In the genomic region with DNA sequence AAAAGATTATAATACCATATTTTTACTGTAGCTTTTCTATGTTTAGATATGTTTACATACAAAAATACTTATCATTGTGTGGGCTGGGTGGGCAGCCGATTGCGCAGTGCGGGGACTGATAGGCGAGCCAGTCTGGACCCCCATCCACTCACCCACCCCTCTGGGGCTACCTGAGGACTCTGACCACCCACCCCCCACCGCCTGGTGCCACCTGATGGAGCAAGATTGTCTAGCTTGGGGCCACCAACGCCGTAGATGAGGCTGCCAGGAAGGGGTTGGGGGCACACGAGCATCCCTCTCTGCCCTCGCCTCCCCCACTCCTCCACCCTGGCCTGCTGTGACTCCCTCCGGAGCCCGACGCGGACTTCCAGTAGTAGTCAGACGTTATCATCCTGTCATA, we compare ENCODE assay signal across 40 cellular contexts. TPM values are rescaled to one million over a fixed set of nuclear protein-coding genes. Genes with fewer than 3 reads are reported as not detected.
"Had no signal": no experiment of that assay in that cellular context is flagged by ENCODE, and none has a peak within 500 bp of the region (broad histone marks: within the 10 kb centered on the region; RNA-seq: fewer than 3 reads in every experiment).

No MANE protein-coding gene starts in this region.

- DNase-seq: activated CD4-positive, alpha-beta memory T cell treated with anti-CD3 and anti-CD28 coated beads for 36 hours; activated CD4-positive, alpha-beta T cell treated with anti-CD3 and anti-CD28 coated beads for 1 hour; activated CD4-positive, alpha-beta T cell treated with anti-CD3 and anti-CD28 coated beads for 36 hours; activated CD4-positive, alpha-beta T cell treated with anti-CD3 and anti-CD28 coated beads for 48 hours; activated CD4-positive, alpha-beta T cell treated with anti-CD3 and anti-CD28 coated beads, Interleukin-2, amount 50 U/mL, for 1 hour; activated CD4-positive, alpha-beta T cell treated with anti-CD3 and anti-CD28 coated beads, Interleukin-2, amount 50 U/mL, for 4 hours; activated CD4-positive, CD25-positive, alpha-beta regulatory T cell; activated CD8-positive, alpha-beta memory T cell treated with anti-CD3 and anti-CD28 coated beads, Interleukin-2, amount 50 U/mL, for 4 hours; activated CD8-positive, alpha-beta T cell treated with anti-CD3 and anti-CD28 coated beads for 36 hours; activated effector memory CD4-positive, alpha-beta T cell treated with anti-CD3 and anti-CD28 coated beads, Interleukin-2, amount 50 U/mL, for 16 hours; activated gamma-delta T cell treated with Interleukin-2 at 50 U/mL for 16 hours; activated naive CD4-positive, alpha-beta T cell; activated naive CD4-positive, alpha-beta T cell treated with anti-CD3 and anti-CD28 coated beads for 36 hours; activated naive CD4-positive, alpha-beta T cell treated with anti-CD3 and anti-CD28 coated beads, Interleukin-2, amount 50 U/mL, for 16 hours; activated naive CD8-positive, alpha-beta T cell treated with anti-CD3 and anti-CD28 coated beads for 36 hours; activated T-cell treated with anti-CD3 and anti-CD28 coated beads for 4 hours; activated T-cell treated with anti-CD3 and anti-CD28 coated beads, Interleukin-2, amount 50 U/mL, for 1 hour; activated T-cell treated with anti-CD3 and anti-CD28 coated beads, Interleukin-2, amount 50 U/mL, for 4 hours; activated T-cell treated with anti-CD3 and anti-CD28 coated beads, Interleukin-2, amount 50 U/mL, for 72 hours; amniotic stem cell; aorta; caudate nucleus; SW 1271; T-helper 1 cell; T-helper 2 cell; T-helper 9 cell; WERI-Rb-1 had no signal

- H3K4me1 Mint-ChIP-seq: activated CD4-positive, alpha-beta T cell treated with anti-CD3 and anti-CD28 coated beads for 36 hours; activated T-helper 17 cell treated with anti-CD3 and anti-CD28 coated beads, Interleukin-2, amount 50 U/mL, for 72 hours; central memory CD8-positive, alpha-beta T cell; WTC11 had no signal

- H3K27ac Mint-ChIP-seq: activated CD4-positive, alpha-beta memory T cell treated with anti-CD3 and anti-CD28 coated beads for 36 hours; activated CD4-positive, alpha-beta T cell treated with anti-CD3 and anti-CD28 coated beads for 36 hours; activated CD8-positive, alpha-beta T cell treated with anti-CD3 and anti-CD28 coated beads for 36 hours; activated naive CD4-positive, alpha-beta T cell treated with anti-CD3 and anti-CD28 coated beads for 36 hours; activated naive CD4-positive, alpha-beta T cell treated with anti-CD3 and anti-CD28 coated beads, Interleukin-2, amount 50 U/mL, for 72 hours; activated naive CD8-positive, alpha-beta T cell treated with anti-CD3 and anti-CD28 coated beads for 36 hours; activated T-cell treated with anti-CD3 and anti-CD28 coated beads, Interleukin-2, amount 50 U/mL, for 72 hours; activated T-helper 1 cell treated with anti-CD3 and anti-CD28 coated beads, Interleukin-12 subunit alpha, Interleukin-12 subunit beta, Interleukin-2, Interleukin-4 antibody, amounts not matched to agents 30 ng/mL and 10 ng/mL and 1 ng/mL, durations not matched to agents 14 hours and 24 hours and 36 hours; activated T-helper 17 cell treated with anti-CD3 and anti-CD28 coated beads, Interleukin-2, amount 50 U/mL, for 72 hours; T-helper 1 cell treated with Interleukin-12 subunit alpha and Interleukin-12 subunit beta and Interleukin-4 antibody, amounts not matched to agents 30 μg/mL and 1 μg/mL, for 36 hours; T-helper 2 cell treated with Interferon-gamma antibody and Interleukin-4, amounts not matched to agents 5 μg/mL and 100 μg/mL, for 36 hours; WTC11 had no signal

- H3K4me3 Mint-ChIP-seq: activated CD4-positive, alpha-beta memory T cell treated with anti-CD3 and anti-CD28 coated beads for 36 hours; activated CD4-positive, alpha-beta T cell treated with anti-CD3 and anti-CD28 coated beads for 36 hours; activated CD8-positive, alpha-beta T cell treated with anti-CD3 and anti-CD28 coated beads for 36 hours; activated naive CD4-positive, alpha-beta T cell treated with anti-CD3 and anti-CD28 coated beads for 36 hours; activated naive CD8-positive, alpha-beta T cell treated with anti-CD3 and anti-CD28 coated beads for 36 hours; activated T-cell treated with anti-CD3 and anti-CD28 coated beads, Interleukin-2, amount 50 U/mL, for 4 hours; activated T-cell treated with anti-CD3 and anti-CD28 coated beads, Interleukin-2, amount 50 U/mL, for 72 hours; activated T-helper 1 cell treated with anti-CD3 and anti-CD28 coated beads, Interleukin-12 subunit alpha, Interleukin-12 subunit beta, Interleukin-2, Interleukin-4 antibody, amounts not matched to agents 30 ng/mL and 10 ng/mL and 1 ng/mL, durations not matched to agents 14 hours and 24 hours and 36 hours; activated T-helper 17 cell treated with anti-CD3 and anti-CD28 coated beads, Interleukin-2, amount 50 U/mL, for 72 hours; central memory CD8-positive, alpha-beta T cell; T-helper 1 cell treated with Interleukin-12 subunit alpha and Interleukin-12 subunit beta and Interleukin-4 antibody, amounts not matched to agents 30 μg/mL and 1 μg/mL, for 36 hours; T-helper 2 cell treated with Interferon-gamma antibody and Interleukin-4, amounts not matched to agents 5 μg/mL and 100 μg/mL, for 36 hours; WTC11 had no signal

- H3K27me3 ChIP-seq: adrenal gland, cardiac muscle cell had no signal

- ATAC-seq: activated CD4-positive, alpha-beta T cell treated with anti-CD3 and anti-CD28 coated beads for 36 hours; activated CD4-positive, CD25-positive, alpha-beta regulatory T cell treated with anti-CD3 and anti-CD28 coated beads, Interleukin-2, amount 50 U/mL, for 24 hours; activated CD8-positive, alpha-beta T cell treated with anti-CD3 and anti-CD28 coated beads for 36 hours; activated naive CD4-positive, alpha-beta T cell treated with anti-CD3 and anti-CD28 coated beads, Interleukin-2, amount 50 U/mL, for 72 hours; activated T-cell treated with anti-CD3 and anti-CD28 coated beads, Interleukin-2, amount 50 U/mL, for 4 hours; activated T-cell treated with anti-CD3 and anti-CD28 coated beads, Interleukin-2, amount 50 U/mL, for 72 hours; activated T-helper 17 cell treated with anti-CD3 and anti-CD28 coated beads, Interleukin-2, amount 50 U/mL, for 72 hours; WTC11 had no signal

- H3K4me3 ChIP-seq: adrenal gland, cardiac muscle cell had no signal

- H3K27ac ChIP-seq: adrenal gland, cardiac muscle cell, WERI-Rb-1 had no signal

- H3K4me1 ChIP-seq: adrenal gland had no signal

- H3K27me3 Mint-ChIP-seq: activated CD4-positive, alpha-beta memory T cell treated with anti-CD3 and anti-CD28 coated beads for 36 hours; activated CD4-positive, alpha-beta T cell treated with anti-CD3 and anti-CD28 coated beads for 36 hours; activated CD8-positive, alpha-beta T cell treated with anti-CD3 and anti-CD28 coated beads for 36 hours; activated naive CD8-positive, alpha-beta T cell treated with anti-CD3 and anti-CD28 coated beads for 36 hours; central memory CD8-positive, alpha-beta T cell had no signal

- H3K36me3 ChIP-seq: adrenal gland, cardiac muscle cell had no signal

RNA-seq across cellular contexts. Expression of gene GSTT2B, which starts 34.4 kb away (rescaled TPM):
- total RNA-seq: activated CD4-positive, alpha-beta T cell treated with anti-CD3 and anti-CD28 coated beads for 36 hours; activated CD8-positive, alpha-beta memory T cell treated with anti-CD3 and anti-CD28 coated beads for 36 hours; activated CD8-positive, alpha-beta T cell treated with anti-CD3 and anti-CD28 coated beads for 36 hours; activated naive CD4-positive, alpha-beta T cell treated with anti-CD3 and anti-CD28 coated beads for 36 hours; activated naive CD8-positive, alpha-beta T cell treated with anti-CD3 and anti-CD28 coated beads for 36 hours; activated T-cell treated with anti-CD3 and anti-CD28 coated beads, Interleukin-2, amount 50 U/mL, for 4 hours had no signal

RNA-seq across cellular contexts. Expression of gene DDTL, which starts 40.1 kb away (rescaled TPM):
- total RNA-seq: activated CD8-positive, alpha-beta memory T cell treated with anti-CD3 and anti-CD28 coated beads for 36 hours; activated CD8-positive, alpha-beta T cell treated with anti-CD3 and anti-CD28 coated beads for 36 hours; activated naive CD8-positive, alpha-beta T cell treated with anti-CD3 and anti-CD28 coated beads for 36 hours had no signal

RNA-seq across cellular contexts. Expression of gene GSTT2, which starts 53.4 kb away (rescaled TPM):
- total RNA-seq: activated CD4-positive, alpha-beta memory T cell treated with anti-CD3 and anti-CD28 coated beads for 36 hours; activated CD4-positive, alpha-beta T cell treated with anti-CD3 and anti-CD28 coated beads for 36 hours; activated CD8-positive, alpha-beta memory T cell treated with anti-CD3 and anti-CD28 coated beads for 36 hours; activated CD8-positive, alpha-beta T cell treated with anti-CD3 and anti-CD28 coated beads for 36 hours; activated naive CD4-positive, alpha-beta T cell treated with anti-CD3 and anti-CD28 coated beads for 36 hours; activated naive CD8-positive, alpha-beta T cell treated with anti-CD3 and anti-CD28 coated beads for 36 hours; activated T-cell treated with anti-CD3 and anti-CD28 coated beads, Interleukin-2, amount 50 U/mL, for 4 hours; activated T-cell treated with anti-CD3 and anti-CD28 coated beads, Interleukin-2, amount 50 U/mL, for 72 hours; activated T-helper 1 cell treated with anti-CD3 and anti-CD28 coated beads, Interleukin-12 subunit alpha, Interleukin-12 subunit beta, Interleukin-2, Interleukin-4 antibody, amounts not matched to agents 30 ng/mL and 10 ng/mL and 1 ng/mL, durations not matched to agents 14 hours and 24 hours and 36 hours; astrocyte; bronchial epithelial cell had no signal
- polyA plus RNA-seq: aorta had no signal
